10 cellular contexts compared by ENCODE assay signal in genomic region chr7:10708447-10708846, GRCh38.
DNase-seq lines count a peak whose midpoint lies in the region; ATAC-seq and TF ChIP-seq lines count a peak whose summit lies in the region.
"Had no signal": no experiment of that assay in that cellular context is flagged by ENCODE, and none has a peak within 500 bp of the region (broad histone marks: within the 10 kb centered on the region; RNA-seq: fewer than 3 reads in every experiment).

No MANE protein-coding gene starts in this region.

- no TSS peak for BruUV-seq in Calu3 (replicated peaks; lab: Mats Ljungman, UMichigan)

- no peaks in the 10 kb centered on the region for H3K36me3 Mint-ChIP-seq in Calu3 (ENCODE audit: insufficient read depth, unreplicated experiment)
- H3K36me3 Mint-ChIP-seq in activated CD4-positive, alpha-beta memory T cell treated with anti-CD3 and anti-CD28 coated beads for 36 hours, result no peaks in the 10 kb centered on the region

- DNase-seq in Calu3 (peak; percentile 48), NCI-H748 (lab: John Stamatoyannopoulos, UW; ENCODE audit: unreplicated experiment) (peak; percentile 94), foreskin keratinocyte (peak in 1 of 2 donors; percentile 18), DMS79 treated with DMSO at 0.1 percent for 48 hours (lab: John Stamatoyannopoulos, UW) (no peak)
- DNase-seq in activated CD4-positive, alpha-beta memory T cell treated with anti-CD3 and anti-CD28 coated beads for 36 hours, result no peak
- DNase-seq: stimulated activated naive CD4-positive, alpha-beta T cell treated with Interleukin-2 at 50 U/mL for 16 hours had no signal

- intact Hi-C loops in Calu3 (cut with micrococcal nuclease; ENCODE audit: unreplicated experiment), result loop anchor here (10.0 kb wide), 1 partner anchor 294 kb away; no protein-coding TSS in a partner anchor
- intact Hi-C loops in activated CD4-positive, alpha-beta memory T cell treated with anti-CD3 and anti-CD28 coated beads for 36 hours (cut with micrococcal nuclease), result no loop called here

- no peak for ATAC-seq in foreskin keratinocyte
- no peak for ATAC-seq in GM21423 (IDR thresholded peaks at IDR 0.05; ENCODE audit: unreplicated experiment)
- no peak for ATAC-seq in GM21390 (IDR thresholded peaks at IDR 0.05; ENCODE audit: unreplicated experiment)

- peak; percentile 78 for TF ChIP-seq RAD21 in Ishikawa (IDR thresholded peaks at IDR 0.05; ENCODE audit: low read depth)

- no peak for TF ChIP-seq EP300 in Ishikawa (IDR thresholded peaks at IDR 0.05; ENCODE audit: borderline replicate concordance)

- no peak overlapping the region for H3K27ac Mint-ChIP-seq in Calu3 (ENCODE audit: unreplicated experiment)
- H3K27ac Mint-ChIP-seq in activated CD4-positive, alpha-beta memory T cell treated with anti-CD3 and anti-CD28 coated beads for 36 hours, result no peak overlapping the region

- peaks cover 6% of the 10 kb centered on the region for H3K9me3 Mint-ChIP-seq in Calu3 (ENCODE audit: low read depth, unreplicated experiment)
- H3K9me3 Mint-ChIP-seq in activated CD4-positive, alpha-beta memory T cell treated with anti-CD3 and anti-CD28 coated beads for 36 hours, result no peaks in the 10 kb centered on the region

- no peaks in the 10 kb centered on the region for H3K27me3 Mint-ChIP-seq in Calu3 (ENCODE audit: unreplicated experiment)
- H3K27me3 Mint-ChIP-seq in activated CD4-positive, alpha-beta memory T cell treated with anti-CD3 and anti-CD28 coated beads for 36 hours, result no peaks in the 10 kb centered on the region

- CTCF ChIA-PET in Calu3 (lab: Charles Lee), result no interaction called here
- CTCF ChIA-PET in activated CD4-positive, alpha-beta memory T cell treated with anti-CD3 and anti-CD28 coated beads for 36 hours (lab: Charles Lee), result no interaction called here

- no peaks in the 10 kb centered on the region for H3K4me1 ChIP-seq in foreskin keratinocyte

- TF ChIP-seq CTCF in Calu3 (IDR thresholded peaks at IDR 0.05; ENCODE audit: unreplicated experiment) (peak; percentile 27), foreskin keratinocyte (conservative IDR thresholded peaks at IDR 0.05) (peak; percentile 27)

- H3K4me3 Mint-ChIP-seq in Calu3 (ENCODE audit: low read depth, unreplicated experiment), result no peak overlapping the region
- H3K4me3 Mint-ChIP-seq in activated CD4-positive, alpha-beta memory T cell treated with anti-CD3 and anti-CD28 coated beads for 36 hours, result no peak overlapping the region

- no peak overlapping the region for H3K27ac ChIP-seq in foreskin keratinocyte
- H3K27ac ChIP-seq: neutrophil had no signal

- POLR2A ChIA-PET in activated CD4-positive, alpha-beta memory T cell treated with anti-CD3 and anti-CD28 coated beads for 36 hours (lab: Charles Lee), result no interaction called here

- H3K27me3 ChIP-seq in foreskin keratinocyte, result no peaks in the 10 kb centered on the region
- H3K27me3 ChIP-seq: neutrophil had no signal

- peaks cover 9% of the 10 kb centered on the region for H3K4me1 Mint-ChIP-seq in Calu3 (ENCODE audit: low read depth, unreplicated experiment)
- no peaks in the 10 kb centered on the region for H3K4me1 Mint-ChIP-seq in activated CD4-positive, alpha-beta memory T cell treated with anti-CD3 and anti-CD28 coated beads for 36 hours (ENCODE audit: low read depth)

TF ChIP-seq in Ishikawa, 13 proteins besides CTCF, POLR2A, EP300 and RAD21:
- no peak for TF ChIP-seq YY1 (IDR thresholded peaks at IDR 0.05; ENCODE audit: low read depth)
- TF ChIP-seq TEAD4 (IDR thresholded peaks at IDR 0.05), result no peak
- no peak for TF ChIP-seq MAX (IDR thresholded peaks at IDR 0.05)
- no peak for TF ChIP-seq TAF1 (IDR thresholded peaks at IDR 0.05; ENCODE audit: low read depth)
- TF ChIP-seq USF1 (IDR thresholded peaks at IDR 0.05), result no peak
- no peak for TF ChIP-seq FOXM1 (IDR thresholded peaks at IDR 0.05; ENCODE audit: borderline replicate concordance, low read depth)
- TF ChIP-seq CREB1 (IDR thresholded peaks at IDR 0.05; ENCODE audit: low read depth), result no peak
- no peak for TF ChIP-seq TCF12 (IDR thresholded peaks at IDR 0.05; ENCODE audit: low read depth)
- TF ChIP-seq CEBPB (IDR thresholded peaks at IDR 0.05), result no peak
- TF ChIP-seq EGR1 (IDR thresholded peaks at IDR 0.05), result no peak
- no peak for TF ChIP-seq REST (IDR thresholded peaks at IDR 0.05; ENCODE audit: low read depth)
- TF ChIP-seq NFIC (IDR thresholded peaks at IDR 0.05), result no peak
TF ChIP-seq in Ishikawa: peak in this region for 0.

Comparison
In these comparisons a context has a peak if more than half of its experiments do, and no peak if none do; other contexts are left out.
1. DNase-seq: peak in Calu3 (single experiment) and NCI-H748 (single experiment); none in DMS79 treated with DMSO at 0.1 percent for 48 hours (single experiment) and activated CD4-positive, alpha-beta memory T cell treated with anti-CD3 and anti-CD28 coated beads for 36 hours (single experiment).